In the genomic region with DNA sequence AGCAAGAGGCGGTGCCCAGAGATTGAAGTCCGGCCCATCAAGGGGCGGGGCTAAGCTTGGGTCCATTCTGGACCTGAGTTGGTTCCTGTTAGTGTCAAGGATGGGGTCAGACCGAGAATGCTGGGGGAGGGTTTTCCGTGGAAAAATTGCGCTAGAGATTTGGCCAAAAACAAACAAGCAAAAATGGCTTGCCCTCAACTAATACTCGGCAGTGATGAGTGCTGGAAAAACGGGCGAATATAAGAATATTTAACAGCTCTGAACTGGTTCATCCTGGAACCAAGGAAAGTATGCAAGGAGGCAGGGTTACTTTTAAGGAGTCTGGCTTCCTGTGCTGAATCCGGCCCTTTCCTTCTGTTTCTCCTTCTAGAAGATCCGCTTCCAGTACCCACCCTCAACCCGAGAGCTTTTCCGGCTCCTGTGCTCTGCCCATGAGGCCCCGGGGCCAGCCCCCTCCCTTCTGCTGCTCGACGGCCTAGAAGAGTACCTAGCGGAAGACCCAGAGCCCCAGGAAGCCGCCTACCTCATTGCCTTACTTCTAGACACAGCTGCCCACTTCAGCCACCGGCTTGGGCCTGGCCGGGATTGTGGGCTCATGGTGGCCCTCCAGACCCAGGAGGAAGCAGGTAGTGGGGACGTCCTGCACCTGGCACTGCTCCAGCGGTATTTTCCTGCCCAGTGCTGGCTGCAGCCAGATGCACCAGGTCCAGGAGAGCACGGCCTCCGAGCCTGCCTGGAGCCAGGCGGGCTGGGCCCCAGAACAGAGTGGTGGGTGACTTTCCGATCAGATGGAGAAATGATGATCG, we compare ENCODE assay signal across 8 cellular contexts. TPM values are rescaled to one million over a fixed set of nuclear protein-coding genes. Genes with fewer than 3 reads are reported as not detected.
DNase-seq lines count a peak whose midpoint lies in the region; ATAC-seq and TF ChIP-seq lines count a peak whose summit lies in the region.

No MANE protein-coding gene starts in this region.

- intact Hi-C loops in CD14-positive monocyte (cut with micrococcal nuclease) = loop anchor here in 1 of 2 donors (2.0 kb wide), 1 partner anchor 51 kb away; no protein-coding TSS in a partner anchor
- intact Hi-C loops in right cardiac atrium (cut with DNase I) = no loop called here

- H3K9me3 Mint-ChIP-seq in CD14-positive monocyte = peaks cover 0 to 2% (median 0%) of the 10 kb centered on the region in 7 donors

- ATAC-seq in HG03135 (IDR thresholded peaks at IDR 0.05; ENCODE audit: unreplicated experiment) = peak; percentile 27
- ATAC-seq in right cardiac atrium = peak; percentile 9 to 32
- no peak for ATAC-seq in GM21825 (IDR thresholded peaks at IDR 0.05; ENCODE audit: unreplicated experiment)
- ATAC-seq in GM21360 (IDR thresholded peaks at IDR 0.05; ENCODE audit: unreplicated experiment) = no peak

- no peak overlapping the region for H3K4me3 Mint-ChIP-seq in CD14-positive monocyte

- H3K27ac Mint-ChIP-seq in CD14-positive monocyte = no peak overlapping the region

- H3K4me1 ChIP-seq in SJSA1 (replicated peaks) (peaks cover 37% of the 10 kb centered on the region), right cardiac atrium (ENCODE audit: control insufficient read depth, insufficient read depth, low read length) (peaks cover 11% of the 10 kb centered on the region)

- peak; percentile 54 for DNase-seq in CD14-positive monocyte (ENCODE audit: low spot score)
- no peak for DNase-seq in SJSA1 (ENCODE audit: low read depth in 1 of 2, low spot score in 2 of 2)
- peak; percentile 72 for DNase-seq in activated naive CD4-positive, alpha-beta T cell treated with anti-CD3 and anti-CD28 coated beads, Interleukin-2, amount 50 U/mL, for 16 hours
- peak; percentile 61 to 86 (median 84) for DNase-seq in right cardiac atrium
- DNase-seq in stimulated activated CD4-positive, alpha-beta T cell treated with anti-CD3 and anti-CD28 coated beads, Interleukin-12 subunit alpha, Interleukin-12 subunit beta, amount 100 ng/mL, for 4 hours = peak; percentile 56

- H3K27ac ChIP-seq in SJSA1 = no peak overlapping the region
- H3K27ac ChIP-seq in right cardiac atrium (ENCODE audit: low read length) = peak overlapping the region; percentile 87

- H3K4me1 Mint-ChIP-seq in CD14-positive monocyte = peaks cover 19% of the 10 kb centered on the region

- H3K27me3 Mint-ChIP-seq in CD14-positive monocyte (ENCODE audit: low read depth in 3 of 3) = peaks cover 0 to 4% (median 2%) of the 10 kb centered on the region in 3 donors

- TF ChIP-seq CTCF in CD14-positive monocyte (IDR thresholded peaks at IDR 0.05) = no peak

- H3K27me3 ChIP-seq in SJSA1 (replicated peaks) (no peaks in the 10 kb centered on the region), right cardiac atrium (ENCODE audit: control insufficient read depth, insufficient read depth) (no peaks in the 10 kb centered on the region)

- peak overlapping the region; percentile 55 for H3K4me3 ChIP-seq in SJSA1
- H3K4me3 ChIP-seq in right cardiac atrium (ENCODE audit: low read length) = peak overlapping the region; percentile 62

- H3K36me3 Mint-ChIP-seq in CD14-positive monocyte = peaks cover 15 to 26% of the 10 kb centered on the region in 2 donors

- 13% methylated on average over 27 of the region's 27 CpGs for WGBS in right cardiac atrium

- no peaks in the 10 kb centered on the region for H3K9me3 ChIP-seq in SJSA1 (replicated peaks)
- H3K9me3 ChIP-seq in right cardiac atrium (ENCODE audit: control insufficient read depth, low read length) = no peaks in the 10 kb centered on the region

- no peaks in the 10 kb centered on the region for H3K36me3 ChIP-seq in SJSA1

RNA-seq across cellular contexts. Expression of a gene that starts 0.9 kb away (rescaled TPM):
- polyA plus RNA-seq in CD14-positive monocyte = 10 to 100 TPM in 1 of 2 donors, 1 to 10 TPM in 1; 8.7 to 11.5 TPM
- total RNA-seq in SJSA1 (2014; rRNA removed; shearing (Covaris generic)) = 0.38 and 0.79 TPM in 2 replicates
- 1 to 10 TPM; 1.0 to 1.9 (median 1.3) TPM for total RNA-seq in right cardiac atrium
- polyA plus RNA-seq in right cardiac atrium = 1.9 TPM

RNA-seq across cellular contexts. Expression of a gene that starts 8.8 kb away (rescaled TPM):
- polyA plus RNA-seq in CD14-positive monocyte = 1 to 10 TPM; 6.8 to 8.2 TPM
- total RNA-seq in SJSA1 (2014; rRNA removed; shearing (Covaris generic)) = 2.6 and 4.5 TPM in 2 replicates
- total RNA-seq in right cardiac atrium = 10 to 100 TPM in 3 of 4 donors, 1 to 10 TPM in 1; 8.5 to 12.6 (median 11.5) TPM
- 10.3 TPM for polyA plus RNA-seq in right cardiac atrium

RNA-seq across cellular contexts. Expression of a gene that starts 20.1 kb away (rescaled TPM):
- polyA plus RNA-seq in CD14-positive monocyte (10 to 100 TPM; 35.0 to 45.5 TPM), right cardiac atrium (19.7 TPM)
- 22.3 and 22.5 TPM in 2 replicates for total RNA-seq in SJSA1 (2014; rRNA removed; shearing (Covaris generic))
- 10 to 100 TPM; 23.2 to 32.1 (median 26.3) TPM for total RNA-seq in right cardiac atrium

RNA-seq across cellular contexts. Expression of a gene that starts 29.0 kb away (rescaled TPM):
- polyA plus RNA-seq in CD14-positive monocyte (10 to 100 TPM; 37.1 to 38.3 TPM), right cardiac atrium (34.2 TPM)
- 5.1 and 7.3 TPM in 2 replicates for total RNA-seq in SJSA1 (2014; rRNA removed; shearing (Covaris generic))
- total RNA-seq in right cardiac atrium = 10 to 100 TPM; 16.7 to 26.5 (median 24.9) TPM

RNA-seq across cellular contexts. Expression of a gene that starts 29.3 kb away (rescaled TPM):
- polyA plus RNA-seq in CD14-positive monocyte (100 to 1,000 TPM; 252 to 335 TPM), right cardiac atrium (149 TPM)
- 113 and 138 TPM in 2 replicates for total RNA-seq in SJSA1 (2014; rRNA removed; shearing (Covaris generic))
- total RNA-seq in right cardiac atrium = 100 to 1,000 TPM in 2 of 4 donors, 10 to 100 TPM in 2; 92.9 to 105 (median 98.1) TPM

Comparison
In these comparisons a context has a peak if more than half of its experiments do, and no peak if none do; other contexts are left out.
1. DNase-seq: peak in CD14-positive monocyte (single experiment), activated naive CD4-positive, alpha-beta T cell treated with anti-CD3 and anti-CD28 coated beads, Interleukin-2, amount 50 U/mL, for 16 hours (single experiment), right cardiac atrium (3 of 3) and stimulated activated CD4-positive, alpha-beta T cell treated with anti-CD3 and anti-CD28 coated beads, Interleukin-12 subunit alpha, Interleukin-12 subunit beta, amount 100 ng/mL, for 4 hours (single experiment); none in SJSA1 (0 of 2).
2. ATAC-seq: peak in HG03135 (single experiment) and right cardiac atrium (2 of 2); none in GM21825 (single experiment) and GM21360 (single experiment).